25 cellular contexts compared by ENCODE assay signal in the genomic region with DNA sequence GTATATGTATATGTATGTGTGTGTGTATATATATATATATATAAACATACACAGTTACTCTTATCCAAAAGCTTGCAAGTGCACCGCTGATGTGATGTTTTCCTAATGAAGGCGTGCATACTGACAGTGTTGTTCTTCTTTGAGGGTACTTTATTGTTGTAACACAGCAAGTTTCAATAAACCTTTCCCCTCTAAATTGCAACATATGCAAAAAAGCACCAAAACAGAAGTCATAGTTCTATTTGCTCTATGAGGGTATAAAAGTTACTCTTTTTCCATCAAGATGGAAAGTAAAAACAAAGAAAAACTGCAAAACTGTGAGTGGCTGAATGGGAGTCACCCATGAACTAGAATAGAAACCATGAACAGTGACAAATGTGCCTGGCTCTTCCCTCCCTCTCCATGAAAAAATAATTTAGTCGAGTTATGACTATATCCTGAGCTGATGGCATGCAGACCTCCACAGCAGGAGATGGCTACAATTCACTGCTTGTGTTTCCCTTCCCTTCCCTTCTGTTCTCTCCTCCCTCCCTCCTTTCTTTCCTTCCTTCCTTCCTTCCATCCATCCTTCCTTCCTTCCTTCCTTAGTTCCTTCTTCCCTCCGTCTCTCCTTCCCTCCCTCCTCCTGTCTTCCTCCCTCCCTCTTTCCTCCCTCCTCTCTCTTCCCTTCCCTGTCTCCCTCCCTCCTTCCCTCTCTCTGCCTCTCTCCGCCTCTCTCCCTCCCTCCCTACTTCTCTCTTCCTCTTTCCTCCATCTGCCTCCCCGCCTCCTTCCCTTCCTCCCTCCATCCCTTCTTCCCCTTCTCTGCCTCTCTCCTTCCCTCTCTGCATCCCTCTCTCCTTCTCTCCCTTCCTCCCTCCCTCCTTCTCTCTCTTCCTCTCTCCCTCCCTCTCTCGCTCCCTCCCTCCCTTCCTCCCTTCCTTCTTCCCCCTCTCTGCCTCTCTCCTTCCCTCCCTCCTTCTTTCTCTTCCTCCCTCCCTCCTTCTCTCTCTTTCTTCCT.
"Had no signal": no experiment of that assay in that cellular context is flagged by ENCODE, and none has a peak within 500 bp of the region (broad histone marks: within the 10 kb centered on the region; RNA-seq: fewer than 3 reads in every experiment).

No MANE protein-coding gene starts in this region.

- H3K9me3 ChIP-seq: colonic mucosa, esophagus muscularis mucosa, gastroesophageal sphincter, heart right ventricle, lower lobe of right lung, ovary, psoas muscle, vagina had no signal

- FAIRE-seq: endothelial cell of umbilical vein, keratinocyte, small intestine had no signal

- H3K27ac ChIP-seq: esophagus muscularis mucosa, foreskin keratinocyte, gastroesophageal sphincter, heart right ventricle, lower lobe of right lung, ovary, psoas muscle, vagina had no signal

- H3K4me3 ChIP-seq: colonic mucosa, esophagus muscularis mucosa, gastroesophageal sphincter, heart right ventricle, lower lobe of right lung, ovary, psoas muscle, vagina had no signal

- H3K36me3 ChIP-seq: colonic mucosa, esophagus muscularis mucosa, gastroesophageal sphincter, heart right ventricle, lower lobe of right lung, ovary, vagina had no signal

- DNase-seq: colonic mucosa; dermis blood vessel endothelial cell; effector memory CD4-positive, alpha-beta T cell; foreskin keratinocyte; glutamatergic neuron; heart right ventricle; hypothalamus; left ventricle myocardium superior; lower lobe of right lung; naive thymus-derived CD8-positive, alpha-beta T cell; nephron progenitor cell; nucleus accumbens; ovary; right cardiac atrium; small intestine; stimulated activated CD4-positive, alpha-beta T cell treated with anti-CD3 and anti-CD28 coated beads, Interleukin-15, amount 100 ng/mL, for 24 hours; stimulated activated CD4-positive, alpha-beta T cell treated with anti-CD3 and anti-CD28 coated beads, Interleukin-2, amount 100 ng/mL, for 48 hours; stimulated activated naive B cell treated with anti-CD40 and anti-IgM and Interleukin-4, amounts not matched to agents 10 μg/mL and 1 μg/mL and 100 μg/mL, for 72 hours; trophoblast cell had no signal

- H3K4me1 ChIP-seq: colonic mucosa, foreskin keratinocyte, gastroesophageal sphincter, heart right ventricle, lower lobe of right lung, psoas muscle, vagina had no signal

- H3K27me3 ChIP-seq: colonic mucosa, foreskin keratinocyte, ovary, vagina had no signal
